7 cellular contexts compared by ENCODE assay signal in genomic region chr18:3248670-3249359, GRCh38.
DNase-seq lines count a peak whose midpoint lies in the region; ATAC-seq and TF ChIP-seq lines count a peak whose summit lies in the region.

No MANE protein-coding gene starts in this region.

- H2AFZ ChIP-seq in Loucy (ENCODE audit: low read length), result no peak overlapping the region

- ATAC-seq in stimulated activated naive B cell treated with anti-CD40 and anti-IgM and Interleukin-4, amounts not matched to agents 10 μg/mL and 1 μg/mL and 100 μg/mL, for 72 hours (replicated peaks), result no peak
- no peak for ATAC-seq in HG03135 (IDR thresholded peaks at IDR 0.05; ENCODE audit: unreplicated experiment)

- H3K4me3 ChIP-seq in GM12865 (ENCODE audit: low read depth, low read length), result peak overlapping the region; percentile 99
- peak overlapping the region; percentile 92 for H3K4me3 ChIP-seq in Loucy (ENCODE audit: low read length, poor library complexity, severe bottlenecking)
- peak overlapping the region; percentile 98 for H3K4me3 ChIP-seq in iPS-15b (ENCODE audit: low read depth, low read length)

- H3K9me3 Mint-ChIP-seq in activated naive CD4-positive, alpha-beta T cell treated with anti-CD3 and anti-CD28 coated beads, Interleukin-2, amount 50 U/mL, for 24 hours, result no peaks in the 10 kb centered on the region
- no peaks in the 10 kb centered on the region for H3K9me3 Mint-ChIP-seq in stimulated activated naive B cell treated with anti-CD40 and anti-IgM and Interleukin-4, amounts not matched to agents 10 μg/mL and 1 μg/mL and 100 μg/mL, for 72 hours

- H4K20me1 ChIP-seq in Loucy (ENCODE audit: insufficient read depth, low read length, poor library complexity, severe bottlenecking), result peaks cover 49% of the 10 kb centered on the region

- H3K27me3 ChIP-seq in Loucy (ENCODE audit: insufficient read depth, low read length, poor library complexity, severe bottlenecking) (peaks cover 6% of the 10 kb centered on the region), iPS-15b (ENCODE audit: control insufficient read depth, insufficient read depth, low read length) (no peaks in the 10 kb centered on the region)

- H3K4me1 Mint-ChIP-seq in activated naive CD4-positive, alpha-beta T cell treated with anti-CD3 and anti-CD28 coated beads, Interleukin-2, amount 50 U/mL, for 24 hours, result peaks cover 65% of the 10 kb centered on the region
- peaks cover 18 to 51% of the 10 kb centered on the region in 2 donors for H3K4me1 Mint-ChIP-seq in stimulated activated naive B cell treated with anti-CD40 and anti-IgM and Interleukin-4, amounts not matched to agents 10 μg/mL and 1 μg/mL and 100 μg/mL, for 72 hours

- H3K36me3 ChIP-seq in Loucy (ENCODE audit: insufficient read depth, low read length) (peaks cover 9% of the 10 kb centered on the region), iPS-15b (ENCODE audit: control insufficient read depth, insufficient read depth, low read length) (peaks cover 7% of the 10 kb centered on the region)

- H3K79me2 ChIP-seq in Loucy (ENCODE audit: insufficient read depth, low read length), result peaks cover 79% of the 10 kb centered on the region

- no peaks in the 10 kb centered on the region for H3K9me2 ChIP-seq in Loucy (replicated peaks; ENCODE audit: low read depth, low read length)

- peaks cover 50% of the 10 kb centered on the region for H3K4me1 ChIP-seq in Loucy (ENCODE audit: insufficient read depth, low read length, poor library complexity, severe bottlenecking)
- peaks cover 11% of the 10 kb centered on the region for H3K4me1 ChIP-seq in iPS-15b (ENCODE audit: control insufficient read depth, insufficient read depth, low read length)

- H3K27me3 Mint-ChIP-seq in activated naive CD4-positive, alpha-beta T cell treated with anti-CD3 and anti-CD28 coated beads, Interleukin-2, amount 50 U/mL, for 24 hours, result no peaks in the 10 kb centered on the region
- no peaks in the 10 kb centered on the region for H3K27me3 Mint-ChIP-seq in stimulated activated naive B cell treated with anti-CD40 and anti-IgM and Interleukin-4, amounts not matched to agents 10 μg/mL and 1 μg/mL and 100 μg/mL, for 72 hours

- peak overlapping the region; percentile 95 for H3K9ac ChIP-seq in Loucy (ENCODE audit: low read depth, low read length, poor library complexity, severe bottlenecking)
- H3K9ac ChIP-seq in iPS-15b (ENCODE audit: low read depth, low read length), result peak overlapping the region; percentile 100

- H3K36me3 Mint-ChIP-seq in activated naive CD4-positive, alpha-beta T cell treated with anti-CD3 and anti-CD28 coated beads, Interleukin-2, amount 50 U/mL, for 24 hours, result peaks cover 12% of the 10 kb centered on the region
- peaks cover 23 to 26% of the 10 kb centered on the region in 2 donors for H3K36me3 Mint-ChIP-seq in stimulated activated naive B cell treated with anti-CD40 and anti-IgM and Interleukin-4, amounts not matched to agents 10 μg/mL and 1 μg/mL and 100 μg/mL, for 72 hours

- peak overlapping the region; percentile 96 for H3K27ac Mint-ChIP-seq in activated naive CD4-positive, alpha-beta T cell treated with anti-CD3 and anti-CD28 coated beads, Interleukin-2, amount 50 U/mL, for 24 hours
- peak overlapping the region; percentile 99 for H3K27ac Mint-ChIP-seq in stimulated activated naive B cell treated with anti-CD40 and anti-IgM and Interleukin-4, amounts not matched to agents 10 μg/mL and 1 μg/mL and 100 μg/mL, for 72 hours

- peak overlapping the region; percentile 98 for H3K4me3 Mint-ChIP-seq in activated naive CD4-positive, alpha-beta T cell treated with anti-CD3 and anti-CD28 coated beads, Interleukin-2, amount 50 U/mL, for 24 hours
- peak overlapping the region; percentile 87 to 89 for H3K4me3 Mint-ChIP-seq in stimulated activated naive B cell treated with anti-CD40 and anti-IgM and Interleukin-4, amounts not matched to agents 10 μg/mL and 1 μg/mL and 100 μg/mL, for 72 hours

- DNase-seq in GM12865 (ENCODE audit: low read depth) (peak; percentile 86), hypothalamus (lab: John Stamatoyannopoulos, UW) (no peak)
- no peak for DNase-seq in stimulated activated naive B cell treated with anti-CD40 and anti-IgM and Interleukin-4, amounts not matched to agents 10 μg/mL and 1 μg/mL and 100 μg/mL, for 72 hours

- no peaks in the 10 kb centered on the region for H3K9me3 ChIP-seq in Loucy (ENCODE audit: insufficient read depth, low read depth, low read length)
- no peaks in the 10 kb centered on the region for H3K9me3 ChIP-seq in iPS-15b (ENCODE audit: control insufficient read depth, insufficient read depth, low read length)

- TF ChIP-seq CTCF in GM12865 (IDR thresholded peaks at IDR 0.05; ENCODE audit: insufficient read depth, low read depth, low read length, missing control alignments), result no peak
- no peak for TF ChIP-seq CTCF in Loucy (conservative IDR thresholded peaks at IDR 0.05; ENCODE audit: low read length)

- no peaks in the 10 kb centered on the region; the same call in 1 of the 2 replicates for H3F3A ChIP-seq in Loucy (ENCODE audit: low read depth)

- H3K4me2 ChIP-seq in Loucy (ENCODE audit: low read depth, low read length, poor library complexity, severe bottlenecking), result peak overlapping the region; percentile 98
